Comparison of ENCODE assay signal across 8 cellular contexts in the genomic region with DNA sequence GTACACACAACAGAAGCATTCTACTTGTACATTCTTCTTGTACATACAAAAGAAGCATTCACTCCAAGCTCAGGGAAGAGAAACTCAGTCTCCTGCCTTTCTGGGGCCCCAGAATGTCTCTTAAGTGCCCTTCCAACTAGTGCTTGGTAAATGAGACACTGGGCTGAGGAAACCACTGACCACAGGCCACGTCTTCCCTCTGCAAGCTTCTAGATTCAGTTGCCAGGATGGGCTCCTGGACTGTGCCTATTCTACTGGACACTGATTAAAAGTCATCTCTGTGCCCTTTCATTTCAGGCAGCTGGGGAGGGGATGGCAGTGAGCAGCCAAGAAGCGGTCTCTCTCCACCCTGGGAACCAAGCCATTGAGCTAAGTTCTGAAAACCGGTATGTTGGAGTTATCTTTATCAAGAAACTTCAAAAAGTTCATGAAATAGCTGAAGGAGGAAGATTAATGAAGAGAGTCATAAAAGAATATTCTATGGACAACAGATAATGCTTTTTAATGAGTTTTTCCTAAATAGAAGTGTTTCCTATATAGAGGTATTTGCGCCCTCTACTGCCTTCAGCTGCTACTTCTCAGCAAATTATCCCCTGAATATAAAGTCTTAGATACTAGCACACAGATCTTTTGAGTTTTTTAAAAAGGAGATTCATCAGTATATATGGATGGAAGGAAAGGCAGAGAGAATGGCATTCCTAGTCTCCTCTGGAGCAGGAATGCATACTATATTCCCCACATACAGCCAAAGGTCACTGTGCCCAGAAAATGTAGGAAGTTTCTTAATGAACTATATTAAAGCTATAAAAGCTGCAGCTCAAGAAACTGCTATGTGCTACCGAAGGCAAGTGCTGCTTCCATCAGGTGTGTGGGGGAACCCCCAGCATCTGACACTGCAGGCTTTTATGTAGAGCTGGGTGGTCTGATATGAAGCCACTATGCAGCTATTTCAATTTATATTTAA. TPM values are rescaled to one million over a fixed set of nuclear protein-coding genes. Genes with fewer than 3 reads are reported as not detected.
DNase-seq lines count a peak whose midpoint lies in the region; ATAC-seq, FAIRE-seq and TF ChIP-seq lines count a peak whose summit lies in the region.
"Had no signal": no experiment of that assay in that cellular context is flagged by ENCODE, and none has a peak within 500 bp of the region (broad histone marks: within the 10 kb centered on the region; RNA-seq: fewer than 3 reads in every experiment).

No MANE protein-coding gene starts in this region.

- no peaks in the 10 kb centered on the region for H4K20me1 ChIP-seq in KMS-11 (ENCODE audit: insufficient read depth)

- H3K4me1 ChIP-seq in KMS-11 (ENCODE audit: low read depth, poor library complexity, severe bottlenecking) = peaks cover 51% of the 10 kb centered on the region

- no peaks in the 10 kb centered on the region for H3K36me3 ChIP-seq in KMS-11 (ENCODE audit: insufficient read depth)
- no peaks in the 10 kb centered on the region for H3K36me3 ChIP-seq in bronchial epithelial cell (ENCODE audit: control insufficient read depth, insufficient read depth, low read length)

- no peak overlapping the region for H3K4me3 ChIP-seq in KMS-11 (IDR thresholded peaks at IDR 0.05; ENCODE audit: insufficient read depth, low read depth, low read length)
- no peak overlapping the region for H3K4me3 ChIP-seq in bronchial epithelial cell (ENCODE audit: low read depth, low read length)

- ATAC-seq in HG03039 (IDR thresholded peaks at IDR 0.05; ENCODE audit: unreplicated experiment) = no peak
- no peak for ATAC-seq in GM18873 (IDR thresholded peaks at IDR 0.05; ENCODE audit: low FRiP score, unreplicated experiment)

- H3K27me3 ChIP-seq in KMS-11 (ENCODE audit: insufficient read depth, low read depth) (no peaks in the 10 kb centered on the region), bronchial epithelial cell (ENCODE audit: control insufficient read depth, insufficient read depth, low read length) (no peaks in the 10 kb centered on the region)

- DNase-seq in EL = peak; percentile 49
- DNase-seq in bronchial epithelial cell (ENCODE audit: low read depth) = peak; percentile 34
- peak; percentile 70 for DNase-seq in midbrain (lab: John Stamatoyannopoulos, UW)
- DNase-seq in activated T-cell treated with anti-CD3 and anti-CD28 coated beads for 4 hours = no peak

- H3K27ac ChIP-seq in KMS-11 = peak overlapping the region; percentile 87; the same call in 1 of the 2 replicates

- peak overlapping the region; percentile 9; the same call in 1 of the 2 replicates for H2AFZ ChIP-seq in KMS-11 (ENCODE audit: low read depth)

- no peaks in the 10 kb centered on the region for H3K79me2 ChIP-seq in KMS-11 (ENCODE audit: insufficient read depth, low read depth)

- TF ChIP-seq CTCF in KMS-11 (conservative IDR thresholded peaks at IDR 0.05; ENCODE audit: low read depth, low read length) = peak; percentile 76
- peak; percentile 49 for TF ChIP-seq CTCF in bronchial epithelial cell (IDR thresholded peaks at IDR 0.05; ENCODE audit: insufficient read depth, low read length, severe bottlenecking)

- H3K9ac ChIP-seq in KMS-11 = no peak overlapping the region

- peak overlapping the region; percentile 78 for H3K4me2 ChIP-seq in KMS-11

- FAIRE-seq in bronchial epithelial cell (lab: Jason Lieb, UNC) = no peak
- FAIRE-seq: TTC549 had no signal

RNA-seq across cellular contexts. Expression of a gene that starts 8.4 kb away (rescaled TPM):
- total RNA-seq in bronchial epithelial cell = not detected in 2 replicates

RNA-seq across cellular contexts. Expression of a gene that starts 23.0 kb away (rescaled TPM):
- total RNA-seq in bronchial epithelial cell = 0.26 TPM in 2 replicates

RNA-seq across cellular contexts. Expression of a gene that starts 41.6 kb away (rescaled TPM):
- 0.13 and 0.26 TPM in 2 replicates for total RNA-seq in bronchial epithelial cell

RNA-seq across cellular contexts. Expression of a gene that starts 44.9 kb away (rescaled TPM):
- total RNA-seq in bronchial epithelial cell = 3.1 and 5.3 TPM in 2 replicates
